Comparison of ENCODE assay signal across 8 cellular contexts in genomic region chr15:45634442-45635190, GRCh38. TPM values are rescaled to one million over a fixed set of nuclear protein-coding genes. Genes with fewer than 3 reads are reported as not detected.
DNase-seq lines count a peak whose midpoint lies in the region; ATAC-seq, FAIRE-seq and TF ChIP-seq lines count a peak whose summit lies in the region.

SQOR (plus strand) TSS chr15:45635029; CDS start chr15:45658924, 23,895 bp downstream.

- H3K9ac ChIP-seq in K562 (ENCODE audit: insufficient read depth in 1 of 2, low read depth in 2 of 2, low read length in 2 of 2) (peak within 1 kb of the TSS in 1 of 2 experiments; percentile 43; a peak in 2 of 4 replicates), iPS-20b (ENCODE audit: low read depth, low read length) (no peak within 1 kb of the TSS)

- DNase-seq in DMS53 (lab: John Stamatoyannopoulos, UW): peak; percentile 92
- DNase-seq in HT1080 (ENCODE audit: low read depth): peak; percentile 62
- DNase-seq in T-helper 22 cell (ENCODE audit: low read depth): peak; percentile 41
- peak in 1 of 4 experiments; percentile 15 for DNase-seq in K562 (ENCODE audit: extremely low read depth in 1 of 4, low spot score in 3 of 4)
- DNase-seq in spleen: peak; percentile 96
- no peak for DNase-seq in NCI-H187 treated with DMSO at 0.1 percent for 48 hours (lab: John Stamatoyannopoulos, UW)

- no peak for TF ChIP-seq EP300 in K562 (IDR thresholded peaks at IDR 0.05; ENCODE audit: low read length)

- H3K9me3 ChIP-seq in K562 (replicated peaks; ENCODE audit: control insufficient read depth, insufficient read depth, low read depth, low read length) (no peaks in the 10 kb centered on the region), iPS-20b (ENCODE audit: insufficient read depth, low read depth, low read length) (no peaks in the 10 kb centered on the region), spleen (no peaks in the 10 kb centered on the region)

- H3K27ac ChIP-seq in K562 (ENCODE audit: extremely low read depth, low read depth, low read length) (no peak within 1 kb of the TSS), iPS-20b (ENCODE audit: low read length) (no peak within 1 kb of the TSS), spleen (peak within 1 kb of the TSS; percentile 92 to 99 (median 98))

- TF ChIP-seq CTCF in K562 (IDR thresholded peaks at IDR 0.05 in 2 of 3, conservative IDR thresholded peaks at IDR 0.05 in 1 of 3; ENCODE audit: insufficient read depth in 2 of 3, low read depth in 1 of 3, low read length in 3 of 3) (no peak), spleen (IDR thresholded peaks at IDR 0.05 in 8 of 11, conservative IDR thresholded peaks at IDR 0.05 in 3 of 11) (peak in 1 of 11 experiments; percentile 11)

- TF ChIP-seq POLR2A in K562 (conservative IDR thresholded peaks at IDR 0.05) (no peak), spleen (IDR thresholded peaks at IDR 0.05) (peak in 2 of 3 donors; percentile 23 to 65)

- no peak for FAIRE-seq in K562 (lab: Jason Lieb, UNC)

- TF ChIP-seq RAD21 in K562 (CRISPR knock-in tag; conservative IDR thresholded peaks at IDR 0.05 in 1 of 2, IDR thresholded peaks at IDR 0.05 in 1 of 2): no peak

- no peaks in the 10 kb centered on the region for H4K20me1 ChIP-seq in K562 (replicated peaks; ENCODE audit: control insufficient read depth, insufficient read depth, low read length)

- H3K79me2 ChIP-seq in K562 (ENCODE audit: control insufficient read depth, insufficient read depth, low read length): no peaks in the 10 kb centered on the region

- H3K4me2 ChIP-seq in K562 (ENCODE audit: insufficient read depth, low read length): peak within 1 kb of the TSS; percentile 27; the same call in 1 of the 2 replicates

- WGBS in K562 (ENCODE audit: insufficient coverage, low coverage, missing lambda C conversion rate): 16% methylated on average over 42 of the region's 53 CpGs
- WGBS in spleen, 5 donors: 0 to 17% (median 2%) methylated on average over 12 to 53 of the region's 53 CpGs

- POLR2A ChIA-PET in K562 (lab: Yijun Ruan, JAX): interaction anchor here (1.0 kb wide), 1 partner anchor 19 kb away, joined by 3 read pairs; no protein-coding TSS in a partner anchor

- in situ Hi-C loops in K562 (cut with MboI): no loop called here

- peaks cover 2 to 14% of the 10 kb centered on the region in 2 experiments; a peak in 3 of 5 replicates for H3K27me3 ChIP-seq in K562 (ENCODE audit: control insufficient read depth in 2 of 2, insufficient read depth in 2 of 2, low read length in 2 of 2)
- H3K27me3 ChIP-seq in iPS-20b (ENCODE audit: insufficient read depth, low read length): peaks cover 53% of the 10 kb centered on the region
- H3K27me3 ChIP-seq in spleen (replicated peaks in 1 of 7): no peaks in the 10 kb centered on the region

- H2AFZ ChIP-seq in K562 (ENCODE audit: low read depth, low read length): no peak within 1 kb of the TSS; the same call in 1 of the 2 replicates

- no TSS peak for BruUV-seq in K562 (replicated peaks; lab: Mats Ljungman, UMichigan)

- peak within 1 kb of the TSS; percentile 21; the same call in 1 of the 2 replicates for H3K4me3 ChIP-seq in K562
- peak within 1 kb of the TSS; percentile 74 for H3K4me3 ChIP-seq in iPS-20b (ENCODE audit: low read length)
- peak within 1 kb of the TSS; percentile 59 to 96 (median 81) for H3K4me3 ChIP-seq in spleen

- H3K9me1 ChIP-seq in K562 (ENCODE audit: control insufficient read depth, insufficient read depth, low read length): no peaks in the 10 kb centered on the region

- CTCF ChIA-PET in K562 (lab: Yijun Ruan, JAX; ENCODE audit: low intra/inter-chr PET ratio): no interaction called here

- H3K4me1 ChIP-seq in K562 (replicated peaks in 1 of 2; ENCODE audit: control insufficient read depth in 2 of 2, insufficient read depth in 2 of 2, low read length in 2 of 2): peaks cover 4 to 12% of the 10 kb centered on the region in 2 experiments; a peak in 3 of 5 replicates
- H3K4me1 ChIP-seq in iPS-20b (ENCODE audit: insufficient read depth, low read length): no peaks in the 10 kb centered on the region; the same call in 1 of the 2 replicates
- peaks cover 23 to 72% (median 45%) of the 10 kb centered on the region in 6 donors for H3K4me1 ChIP-seq in spleen

- intact Hi-C loops in K562 (cut with micrococcal nuclease): no loop called here
- intact Hi-C loops in spleen (cut with DNase I; ENCODE audit: low total_unique reads): no loop called here

- H3K36me3 ChIP-seq in K562 (ENCODE audit: control insufficient read depth, insufficient read depth, low read length) (no peaks in the 10 kb centered on the region), iPS-20b (ENCODE audit: insufficient read depth, low read depth, low read length) (no peaks in the 10 kb centered on the region), spleen (peaks cover 0 to under 1% (median 0%) of the 10 kb centered on the region in 6 donors)

- ATAC-seq in GM21360 (IDR thresholded peaks at IDR 0.05; ENCODE audit: unreplicated experiment) (peak; percentile 66), K562 (peak; percentile 58)

TF ChIP-seq in K562, 482 proteins besides CTCF, POLR2A, EP300 and RAD21 (continues in another document):
- TF ChIP-seq POLR3G (IDR thresholded peaks at IDR 0.05; ENCODE audit: extremely low read depth, insufficient read length, insufficient replicate concordance): no peak
- no peak for TF ChIP-seq RNF219 (CRISPR knock-in tag; IDR thresholded peaks at IDR 0.05)
- TF ChIP-seq ZNF592 (IDR thresholded peaks at IDR 0.05): no peak
- TF ChIP-seq RBFOX2 (IDR thresholded peaks at IDR 0.05; ENCODE audit: low read depth, low read length): 0 out of 2 replicates have a peak, but pooled peaks have one; percentile 25
- TF ChIP-seq MCM2 (IDR thresholded peaks at IDR 0.05; ENCODE audit: low read depth): no peak

RNA-seq across cellular contexts. Expression of gene SQOR, which starts in this region (rescaled TPM):
- 16.4 and 22.9 TPM in 2 replicates for total RNA-seq in HT1080 (2014; rRNA removed; shearing (Covaris generic))
- polyA plus RNA-seq in HT1080 (2015; cell fraction: cytosol; rRNA removed): 23.2 and 24.2 TPM in 2 replicates
- polyA plus RNA-seq in HT1080 (2015; cell fraction: nucleus; rRNA removed): 24.2 and 26.8 TPM in 2 replicates
- not detected in 2 replicates for total RNA-seq in K562 (2011; cell fraction: chromatin; rRNA removed; ENCODE audit: low replicate concordance)
- not detected in 2 replicates for total RNA-seq in K562 (2011; cell fraction: nucleolus; rRNA removed)
- not detected in 2 replicates for total RNA-seq in K562 (2011; cell fraction: nucleoplasm; rRNA removed)
- total RNA-seq in K562 (2014; rRNA removed): 0.82 and 1.4 TPM in 2 replicates
- total RNA-seq in K562 (2014; rRNA removed; fragmentation: Illumina TruSeq; extraction: Trizol): 1.2 and 1.5 TPM in 2 replicates
- 1.2 and 1.6 TPM in 2 replicates for total RNA-seq in K562 (2015; rRNA removed; fragmentation: Illumina TruSeq; extraction: Trizol)
- total RNA-seq in K562 (2021): 1.1 and 1.5 TPM in 2 replicates
- 0.31 and 0.32 TPM in 2 replicates for polyA plus RNA-seq in K562 (2011; rRNA removed)
- 0.27 and 0.47 TPM in 2 replicates for polyA plus RNA-seq in K562 (2011; cell fraction: cytosol; rRNA removed)
- polyA plus RNA-seq in K562 (2011; cell fraction: nucleus; rRNA removed): 0.26 and 0.37 TPM in 2 replicates
- polyA plus RNA-seq in K562 (2012): 0.78 and 2.7 TPM in 2 replicates
- 0.91 and 1.0 TPM in 2 replicates for polyA plus RNA-seq in K562 (2014; fragmentation: Illumina TruSeq; extraction: Trizol)
- under 1 TPM; 0.36 to 0.42 TPM for polyA plus RNA-seq in K562 (2014; fragmentation: Nextera tagmentation; extraction: Ambion mirVana)
- polyA plus RNA-seq in K562 (2014; rRNA removed): 0.23 and 1.2 TPM in 2 replicates
- polyA minus RNA-seq in K562 (2011; rRNA and poly(A)+ RNA removed): 0.42 and 0.72 TPM in 2 replicates
- not detected in 2 replicates for polyA minus RNA-seq in K562 (2011; cell fraction: cytosol; rRNA and poly(A)+ RNA removed)
- not detected in 2 replicates for polyA minus RNA-seq in K562 (2011; cell fraction: nucleus; rRNA and poly(A)+ RNA removed)
- total RNA-seq in spleen: 10 to 100 TPM; 52.2 to 79.6 (median 62.2) TPM
- 10 to 100 TPM; 21.5 to 39.7 (median 29.1) TPM for polyA plus RNA-seq in spleen

Comparison
In these comparisons a context has a peak if more than half of its experiments do, and no peak if none do; other contexts are left out.
1. RNA of gene SQOR (polyA plus RNA-seq): 21.5 to 39.7 TPM in spleen; 0.23 to 2.7 TPM in K562; every median in the first group is over 4 times any median in the second.
2. H3K27ac ChIP-seq: peak in spleen (8 of 8); none in K562 (single experiment) and iPS-20b (single experiment).
3. H3K4me3 ChIP-seq: peak in every context shown above with its lines; median percentile 81 in spleen; 74 in iPS-20b; 21 in K562.